17 cellular contexts compared by ENCODE assay signal in genomic region chr11:14618060-14618459, GRCh38.
"Had no signal": no experiment of that assay in that cellular context is flagged by ENCODE, and none has a peak within 500 bp of the region (broad histone marks: within the 10 kb centered on the region; RNA-seq: fewer than 3 reads in every experiment).

No MANE protein-coding gene starts in this region.

- H3K9me3 ChIP-seq: esophagus muscularis mucosa, right atrium auricular region had no signal

- H3K4me3 ChIP-seq: dorsolateral prefrontal cortex, esophagus muscularis mucosa, right atrium auricular region, SK-N-MC had no signal

- H3K4me1 Mint-ChIP-seq: naive B cell; neural crest cell; stimulated activated memory B cell treated with anti-CD40 and anti-IgM and Interleukin-4, amounts not matched to agents 10 μg/mL and 1 μg/mL and 100 μg/mL, for 72 hours had no signal

- H3K36me3 ChIP-seq: esophagus muscularis mucosa, right atrium auricular region had no signal

- H3K9me3 Mint-ChIP-seq: activated T-helper 2 cell treated with anti-CD3 and anti-CD28 coated beads, Interferon-gamma antibody, Interleukin-2, Interleukin-4, amounts not matched to agents 10 μg/mL and 5 μg/mL and 100 μg/mL, durations not matched to agents 14 hours and 24 hours and 36 hours; naive B cell; neural crest cell; stimulated activated memory B cell treated with anti-CD40 and anti-IgM and Interleukin-4, amounts not matched to agents 10 μg/mL and 1 μg/mL and 100 μg/mL, for 72 hours had no signal

- H3K4me3 Mint-ChIP-seq: activated naive CD8-positive, alpha-beta T cell; naive B cell; neural crest cell; stimulated activated memory B cell treated with anti-CD40 and anti-IgM and Interleukin-4, amounts not matched to agents 10 μg/mL and 1 μg/mL and 100 μg/mL, for 72 hours had no signal

- H3K27me3 ChIP-seq: dorsolateral prefrontal cortex, esophagus muscularis mucosa, right atrium auricular region had no signal

- H3K4me1 ChIP-seq: right atrium auricular region had no signal

- ATAC-seq: stimulated activated memory B cell treated with anti-CD40 and anti-IgM and Interleukin-4, amounts not matched to agents 10 μg/mL and 1 μg/mL and 100 μg/mL, for 72 hours had no signal

- H3K27ac ChIP-seq: dorsolateral prefrontal cortex, esophagus muscularis mucosa, right atrium auricular region, SK-N-MC had no signal

- DNase-seq: activated CD4-positive, alpha-beta T cell treated with anti-CD3 and anti-CD28 coated beads for 1 hour; activated naive CD4-positive, alpha-beta T cell; activated T-cell treated with anti-CD3 and anti-CD28 coated beads, Interleukin-2, amount 50 U/mL, for 1 hour; central memory CD4-positive, alpha-beta T cell; dorsolateral prefrontal cortex; glutamatergic neuron; hippocampal formation; naive B cell; T-helper 1 cell; T-helper 9 cell had no signal

- H3K27ac Mint-ChIP-seq: activated T-helper 2 cell treated with anti-CD3 and anti-CD28 coated beads, Interferon-gamma antibody, Interleukin-2, Interleukin-4, amounts not matched to agents 10 μg/mL and 5 μg/mL and 100 μg/mL, durations not matched to agents 14 hours and 24 hours and 36 hours; stimulated activated memory B cell treated with anti-CD40 and anti-IgM and Interleukin-4, amounts not matched to agents 10 μg/mL and 1 μg/mL and 100 μg/mL, for 72 hours had no signal

- H3K36me3 Mint-ChIP-seq: naive B cell; stimulated activated memory B cell treated with anti-CD40 and anti-IgM and Interleukin-4, amounts not matched to agents 10 μg/mL and 1 μg/mL and 100 μg/mL, for 72 hours had no signal

- H3K27me3 Mint-ChIP-seq: activated naive CD8-positive, alpha-beta T cell; stimulated activated memory B cell treated with anti-CD40 and anti-IgM and Interleukin-4, amounts not matched to agents 10 μg/mL and 1 μg/mL and 100 μg/mL, for 72 hours had no signal
